ENCODE assay signal across 8 cellular contexts in genomic region chr3:72887723-72888545, GRCh38.
DNase-seq lines count a peak whose midpoint lies in the region; ATAC-seq lines count a peak whose summit lies in the region.

GXYLT2 (plus strand) TSS chr3:72888046; CDS start chr3:72888234, 188 bp downstream.

- ATAC-seq in GM19455 (IDR thresholded peaks at IDR 0.05; ENCODE audit: unreplicated experiment) (peak; percentile 66), GM19467 (IDR thresholded peaks at IDR 0.05; ENCODE audit: unreplicated experiment) (no peak)

- H3K27ac ChIP-seq in BLaER1 (no peak within 1 kb of the TSS), caudate nucleus (ENCODE audit: low read depth, low read length) (no peak within 1 kb of the TSS), skin epidermis (peak within 1 kb of the TSS in 13 of 21 experiments; percentile 7 to 76 (median 40))

- peaks cover 6% of the 10 kb centered on the region for H3K9me3 ChIP-seq in BLaER1

- H3K4me3 ChIP-seq in BLaER1 = peak within 1 kb of the TSS; percentile 72
- H3K4me3 ChIP-seq in skin epidermis = peak within 1 kb of the TSS; percentile 17 to 46 (median 31)

- peak; percentile 70 for DNase-seq in LoVo (ENCODE audit: low spot score)
- peak; percentile 9 to 56 for DNase-seq in SW 1271 (lab: John Stamatoyannopoulos, UW)
- DNase-seq in caudate nucleus (lab: John Stamatoyannopoulos, UW) = peak in 58 of 61 donors; percentile 1 to 85 (median 63)
- DNase-seq in iris pigment epithelial cell (ENCODE audit: low read depth) = peak; percentile 85

- H3K27me3 ChIP-seq in BLaER1 = peaks cover 46% of the 10 kb centered on the region

- H3K4me2 ChIP-seq in BLaER1 = peak within 1 kb of the TSS; percentile 94

- peak within 1 kb of the TSS; percentile 57; the same call in 1 of the 2 replicates for H3K9ac ChIP-seq in BLaER1

- H4K20me1 ChIP-seq in BLaER1 = peaks cover 12% of the 10 kb centered on the region; the same call in 1 of the 2 replicates

- no peaks in the 10 kb centered on the region for H3K36me3 ChIP-seq in BLaER1

- peaks cover 25% of the 10 kb centered on the region for H3K4me1 ChIP-seq in BLaER1

Comparison
In these comparisons a context has a peak if more than half of its experiments do, and no peak if none do; other contexts are left out.
1. H3K27ac ChIP-seq: peak in skin epidermis (13 of 21); none in BLaER1 (single experiment) and caudate nucleus (single experiment).
2. DNase-seq: peak in every context shown above with its lines; median percentile 85 in iris pigment epithelial cell; 70 in LoVo; 63 in caudate nucleus; 32 in SW 1271.